20 cellular contexts compared by ENCODE assay signal in the genomic region with DNA sequence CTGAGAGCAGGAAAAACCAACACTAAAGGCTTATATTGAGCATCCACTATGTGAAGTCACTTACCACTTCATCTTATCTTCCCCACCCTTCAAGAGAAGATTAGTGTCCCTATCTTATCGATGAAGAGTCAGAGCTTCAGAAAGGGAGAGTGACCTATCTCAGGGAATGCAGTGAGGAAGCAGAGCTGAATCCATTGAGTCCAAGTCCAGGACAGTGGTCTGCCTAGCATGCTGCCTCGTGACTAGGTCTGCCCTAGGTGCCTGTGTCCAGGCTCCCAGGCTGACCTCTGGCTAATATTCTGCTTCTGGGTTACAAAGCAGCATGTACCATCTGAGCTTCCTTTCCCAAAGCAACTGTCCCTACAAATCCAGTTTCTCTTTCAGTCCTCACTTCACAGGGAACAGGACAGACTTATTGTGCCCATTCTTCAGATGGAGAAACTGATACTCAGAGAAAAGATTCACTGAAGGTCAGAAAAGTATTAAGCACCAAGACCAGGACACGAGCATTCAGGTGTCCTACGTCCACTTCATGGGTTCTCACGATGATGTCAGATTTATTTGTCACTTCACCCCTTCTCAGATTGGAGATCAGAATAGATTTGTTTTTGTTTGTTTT. TPM values are rescaled to one million over a fixed set of nuclear protein-coding genes. Genes with fewer than 3 reads are reported as not detected.
DNase-seq lines count a peak whose midpoint lies in the region; ATAC-seq, FAIRE-seq and TF ChIP-seq lines count a peak whose summit lies in the region.
"Had no signal": no experiment of that assay in that cellular context is flagged by ENCODE, and none has a peak within 500 bp of the region (broad histone marks: within the 10 kb centered on the region; RNA-seq: fewer than 3 reads in every experiment).

No MANE protein-coding gene starts in this region.

- TF ChIP-seq EP300 in H1 (IDR thresholded peaks at IDR 0.05; ENCODE audit: borderline replicate concordance in 1 of 2, low read depth in 2 of 2, low read length in 2 of 2): no peak

- H2BK5ac ChIP-seq in H1 (ENCODE audit: low read depth, low read length) (no peak overlapping the region; the same call in 1 of the 2 replicates), neuronal stem cell (ENCODE audit: low read length) (peak overlapping the region; percentile 1)

- no peaks in the 10 kb centered on the region for H3K27me3 ChIP-seq in BLaER1 treated with 17β-estradiol and CSF1 and Interleukin-3, amounts not matched to agents 10 nM and 100 nM
- H3K27me3 ChIP-seq in H1 (replicated peaks in 1 of 4; ENCODE audit: control insufficient read depth in 3 of 4, extremely low read depth in 1 of 4, insufficient read depth in 3 of 4, low read length in 3 of 4) (peaks cover 6 to 54% (median 29%) of the 10 kb centered on the region in 4 experiments), neuronal stem cell (ENCODE audit: control insufficient read depth in 3 of 3, insufficient read depth in 3 of 3, low read depth in 1 of 3, low read length in 3 of 3) (no peaks in the 10 kb centered on the region)

- H3K23ac ChIP-seq in H1 (ENCODE audit: insufficient read length) (no peak overlapping the region), neuronal stem cell (ENCODE audit: low read depth, low read length, poor library complexity) (no peak overlapping the region)

- H2BK120ac ChIP-seq in H1 (replicated peaks; ENCODE audit: low read depth, low read length) (peak overlapping the region; percentile 30), neuronal stem cell (ENCODE audit: low read depth, low read length) (no peak overlapping the region)

- no peak overlapping the region for H4K5ac ChIP-seq in H1 (ENCODE audit: insufficient read length, low read depth, low read length)

- ATAC-seq in HG02759 (IDR thresholded peaks at IDR 0.05; ENCODE audit: unreplicated experiment): no peak
- ATAC-seq: stimulated activated naive CD8-positive, alpha-beta T cell treated with anti-CD3 and anti-CD28 coated beads, Interleukin-15, Interleukin-2, amounts not matched to agents 100 U/mL and 50 U/mL, for 24 hours had no signal

- WGBS in H1 (ENCODE audit: extremely low coverage in 1 of 2, insufficient coverage in 1 of 2, insufficient read length in 1 of 2, insufficient replicate concordance in 2 of 2, low coverage in 1 of 2, low lambda C conversion rate in 2 of 2, missing lambda C conversion rate in 1 of 2), 2 experiments: 71% methylated on average over 5 of the region's 5 CpGs; no CpG with 5 or more reads in 1 of the 2 experiments
- WGBS in neuronal stem cell (ENCODE audit: extremely low coverage in 2 of 2, insufficient read length in 2 of 2, insufficient replicate concordance in 1 of 2), 2 donors: no CpG with 5 or more reads among the region's 5 CpGs

- H3K14ac ChIP-seq in H1 (ENCODE audit: insufficient read length) (no peak overlapping the region), neuronal stem cell (ENCODE audit: low read length) (no peak overlapping the region)

- H3K4ac ChIP-seq in H1 (replicated peaks; ENCODE audit: insufficient read length, low read depth, low read length) (peak overlapping the region; percentile 1), neuronal stem cell (ENCODE audit: low read length) (no peak overlapping the region)

- H3K4me2 ChIP-seq in BLaER1 treated with 17β-estradiol and CSF1 and Interleukin-3, amounts not matched to agents 10 nM and 100 nM: peak overlapping the region in 10 of 11 experiments; percentile 63 to 91 (median 78); a peak in 14 of 22 replicates
- H3K4me2 ChIP-seq in H1 (ENCODE audit: insufficient read depth in 1 of 2, low read depth in 2 of 2, low read length in 2 of 2): peak overlapping the region; percentile 69 to 87
- H3K4me2 ChIP-seq in neuronal stem cell (ENCODE audit: insufficient read depth, low read length, poor library complexity, severe bottlenecking): no peak overlapping the region

- H3K36me3 ChIP-seq in BLaER1 treated with 17β-estradiol and CSF1 and Interleukin-3, amounts not matched to agents 10 nM and 100 nM: no peaks in the 10 kb centered on the region
- H3K36me3 ChIP-seq in H1 (ENCODE audit: control insufficient read depth in 2 of 4, insufficient read depth in 4 of 4, low read length in 3 of 4): no peaks in the 10 kb centered on the region
- no peaks in the 10 kb centered on the region for H3K36me3 ChIP-seq in neuronal stem cell (replicated peaks in 1 of 2; ENCODE audit: control insufficient read depth in 2 of 2, insufficient read depth in 2 of 2, low read length in 2 of 2)
- H3K36me3 ChIP-seq: adrenal gland, esophagus muscularis mucosa had no signal

- H3K18ac ChIP-seq in H1 (ENCODE audit: extremely low read depth, low read length) (peak overlapping the region; percentile 71), neuronal stem cell (ENCODE audit: low read length) (peak overlapping the region; percentile 89)

- no peak for TF ChIP-seq RAD21 in H1 (IDR thresholded peaks at IDR 0.05 in 1 of 2, conservative IDR thresholded peaks at IDR 0.05 in 1 of 2; ENCODE audit: low read depth in 2 of 2, low read length in 2 of 2)

- no peak overlapping the region for H3K4me3 ChIP-seq in BLaER1 treated with 17β-estradiol and CSF1 and Interleukin-3, amounts not matched to agents 10 nM and 100 nM
- H3K4me3 ChIP-seq in H1 (ENCODE audit: extremely low read depth in 1 of 4, insufficient read depth in 2 of 4, low read depth in 3 of 4, low read length in 4 of 4): peak overlapping the region in 1 of 4 experiments; percentile 49; a peak in 4 of 8 replicates
- no peak overlapping the region for H3K4me3 ChIP-seq in neuronal stem cell (ENCODE audit: low read length in 2 of 2)
- H3K4me3 ChIP-seq: adrenal gland, esophagus muscularis mucosa, lung, skin epidermis had no signal

- H3K56ac ChIP-seq in H1 (replicated peaks; ENCODE audit: insufficient read length, low read depth, low read length): no peak overlapping the region

- POLR2A ChIA-PET in H1 (lab: Charles Lee; ENCODE audit: partially characterized antibody): interaction anchor here (0.7 to 14.7 kb wide), 8 partner anchors 10 to 119 kb away, joined by 3 to 219 read pairs (median 4); a partner anchor contains a TSS

- H4K8ac ChIP-seq in H1 (ENCODE audit: extremely low read depth, insufficient read depth, low read length): no peak overlapping the region
- no peak overlapping the region for H4K8ac ChIP-seq in neuronal stem cell (ENCODE audit: low read depth, low read length)

- H2BK15ac ChIP-seq in H1 (ENCODE audit: low read length): peak overlapping the region; percentile 63; the same call in 1 of the 2 replicates
- H2BK15ac ChIP-seq in neuronal stem cell (ENCODE audit: low read length): no peak overlapping the region

- peaks cover 3% of the 10 kb centered on the region; the same call in 1 of the 2 replicates for H3K23me2 ChIP-seq in H1 (ENCODE audit: low read depth, low read length)

- CTCF ChIA-PET in H1 (lab: Charles Lee; ENCODE audit: partially characterized antibody): interaction anchor here (0.6 to 3.9 kb wide), 10 partner anchors 8 to 438 kb away, joined by 3 to 18 read pairs (median 3); a partner anchor contains a TSS

- peaks cover 0 to 8% (median 0%) of the 10 kb centered on the region in 11 experiments; a peak in 1 of 22 replicates for H3K9me3 ChIP-seq in BLaER1 treated with 17β-estradiol and CSF1 and Interleukin-3, amounts not matched to agents 10 nM and 100 nM (replicated peaks in 1 of 11)
- H3K9me3 ChIP-seq in H1 (ENCODE audit: insufficient read depth in 2 of 2, low read depth in 1 of 2, low read length in 1 of 2): no peaks in the 10 kb centered on the region
- H3K9me3 ChIP-seq in neuronal stem cell (replicated peaks in 1 of 2; ENCODE audit: control insufficient read depth in 2 of 2, insufficient read depth in 1 of 2, low read depth in 1 of 2, low read length in 2 of 2): no peaks in the 10 kb centered on the region
- H3K9me3 ChIP-seq: adrenal gland, esophagus muscularis mucosa had no signal

- DNase-seq in OCI-M1 (lab: John Stamatoyannopoulos, UW): peak; percentile 41
- no peak for DNase-seq in H1 (ENCODE audit: low read depth in 1 of 2, low spot score in 2 of 2)
- no peak for DNase-seq in neuronal stem cell (ENCODE audit: low spot score)
- DNase-seq in ureter (ENCODE audit: low spot score): no peak
- DNase-seq in COR-L47 (lab: John Stamatoyannopoulos, UW): no peak
- no peak for DNase-seq in superior temporal gyrus (ENCODE audit: extremely low spot score)
- DNase-seq: activated CD4-positive, alpha-beta T cell treated with anti-CD3 and anti-CD28 coated beads for 48 hours; activated T-cell treated with anti-CD3 and anti-CD28 coated beads, Interleukin-2, amount 50 U/mL, for 24 hours; adrenal gland; C1 segment of cervical spinal cord; hippocampal formation; NCI-H187; NCI-H524 treated with DMSO at 0.1 percent for 48 hours; stimulated activated naive CD8-positive, alpha-beta T cell treated with anti-CD3 and anti-CD28 coated beads, Interleukin-15, Interleukin-2, amounts not matched to agents 100 U/mL and 50 U/mL, for 24 hours had no signal

- H3K4me1 ChIP-seq in BLaER1 treated with 17β-estradiol and CSF1 and Interleukin-3, amounts not matched to agents 10 nM and 100 nM: peaks cover 51 to 83% (median 59%) of the 10 kb centered on the region in 10 experiments
- peaks cover 38 to 62% (median 48%) of the 10 kb centered on the region in 4 experiments for H3K4me1 ChIP-seq in H1 (replicated peaks in 1 of 4; ENCODE audit: control insufficient read depth in 3 of 4, insufficient read depth in 4 of 4, low read length in 3 of 4)
- peaks cover 51 to 66% of the 10 kb centered on the region in 2 donors for H3K4me1 ChIP-seq in neuronal stem cell (ENCODE audit: control insufficient read depth in 2 of 2, insufficient read depth in 1 of 2, low read depth in 1 of 2, low read length in 2 of 2)
- H3K4me1 ChIP-seq: adrenal gland, esophagus muscularis mucosa had no signal

- H4K20me1 ChIP-seq in BLaER1 treated with 17β-estradiol and CSF1 and Interleukin-3, amounts not matched to agents 10 nM and 100 nM: no peaks in the 10 kb centered on the region
- H4K20me1 ChIP-seq in H1 (replicated peaks in 1 of 2; ENCODE audit: control insufficient read depth in 1 of 2, insufficient read depth in 2 of 2, low read length in 2 of 2): no peaks in the 10 kb centered on the region

- H2BK12ac ChIP-seq in H1 (ENCODE audit: low read depth, low read length) (peak overlapping the region; percentile 40), neuronal stem cell (ENCODE audit: low read length) (no peak overlapping the region)

- H2AFZ ChIP-seq in H1 (ENCODE audit: low read length): no peak overlapping the region
- no peak overlapping the region for H2AFZ ChIP-seq in neuronal stem cell (ENCODE audit: low read length)

- H4K91ac ChIP-seq in H1 (replicated peaks; ENCODE audit: insufficient read length, low read length) (peak overlapping the region; percentile 38), neuronal stem cell (ENCODE audit: low read depth, low read length, poor library complexity) (no peak overlapping the region)

- H3K79me1 ChIP-seq in H1 (ENCODE audit: low read depth, low read length) (no peaks in the 10 kb centered on the region; the same call in 1 of the 2 replicates), neuronal stem cell (ENCODE audit: low read depth, low read length) (no peaks in the 10 kb centered on the region)

- H3K79me2 ChIP-seq in H1 (ENCODE audit: control insufficient read depth in 1 of 2, insufficient read depth in 2 of 2, low read length in 2 of 2): no peaks in the 10 kb centered on the region

- H2BK20ac ChIP-seq in H1 (ENCODE audit: low read length): 0 out of 2 replicates have a peak overlapping the region, but pooled peaks have one; percentile 3

- no peak overlapping the region; a peak in 1 of 22 replicates for H3K9ac ChIP-seq in BLaER1 treated with 17β-estradiol and CSF1 and Interleukin-3, amounts not matched to agents 10 nM and 100 nM
- H3K9ac ChIP-seq in H1 (replicated peaks in 1 of 4; ENCODE audit: extremely low read depth in 1 of 4, low read depth in 3 of 4, low read length in 3 of 4): no peak overlapping the region
- H3K9ac ChIP-seq in neuronal stem cell (ENCODE audit: low read depth, low read length, poor library complexity): no peak overlapping the region

- H2AK5ac ChIP-seq in H1 (ENCODE audit: low read depth, low read length) (peak overlapping the region; percentile 92; the same call in 1 of the 2 replicates), neuronal stem cell (ENCODE audit: low read depth, low read length) (peak overlapping the region; percentile 1)

- FAIRE-seq in H1 (lab: Jason Lieb, UNC): peak; percentile 24
- FAIRE-seq: colon had no signal

- no peak overlapping the region for H3K27ac ChIP-seq in BLaER1 treated with 17β-estradiol and CSF1 and Interleukin-3, amounts not matched to agents 10 nM and 100 nM
- H3K27ac ChIP-seq in H1 (ENCODE audit: low read depth, low read length) (no peak overlapping the region), neuronal stem cell (replicated peaks; ENCODE audit: low read length) (peak overlapping the region; percentile 86)
- H3K27ac ChIP-seq: esophagus muscularis mucosa had no signal

- TF ChIP-seq POLR2A in H1 (IDR thresholded peaks at IDR 0.05; ENCODE audit: control extremely low read depth in 1 of 2, low read depth in 2 of 2, low read length in 2 of 2): no peak

- no peak for TF ChIP-seq CTCF in H1 (IDR thresholded peaks at IDR 0.05; ENCODE audit: control extremely low read depth in 1 of 3, insufficient read depth in 1 of 3, low read depth in 1 of 3, low read length in 3 of 3)

RNA-seq across cellular contexts. Expression of a gene that starts 13.3 kb away (rescaled TPM):
- total RNA-seq in H1 (2021; fragmentation: NEBNext Ultra II Directional; extraction: Animal tissue kit (Norgen Biotek cat#: 25700)): 17.0 and 17.6 TPM in 2 replicates
- 86.7 and 93.6 TPM in 2 replicates for polyA plus RNA-seq in H1 (2011; rRNA removed)
- polyA plus RNA-seq in H1 (2011; cell fraction: cytosol; rRNA removed): 41.3 TPM
- 37.7 TPM for polyA plus RNA-seq in H1 (2011; cell fraction: nucleus; rRNA removed)
- polyA plus RNA-seq in H1 (2012, experiment 1 of 2): 21.7 to 33.8 TPM (median 32.4 TPM) in 4 replicates
- 30.9 TPM for polyA plus RNA-seq in H1 (2012, experiment 2 of 2)
- polyA plus RNA-seq in H1 (2013, experiment 1 of 2): 12.3 TPM
- polyA plus RNA-seq in H1 (2013, experiment 2 of 2): 12.0 TPM
- 22.5 and 38.9 TPM in 2 replicates for polyA minus RNA-seq in H1 (2011; rRNA and poly(A)+ RNA removed)
- polyA minus RNA-seq in H1 (2011; cell fraction: cytosol; rRNA and poly(A)+ RNA removed): 37.7 TPM
- polyA minus RNA-seq in H1 (2011; cell fraction: nucleus; rRNA and poly(A)+ RNA removed): 23.6 TPM
- 181 TPM for polyA plus RNA-seq in neuronal stem cell (2013, experiment 1 of 2)
- polyA plus RNA-seq in neuronal stem cell (2013, experiment 2 of 2): 177 TPM
- total RNA-seq in ureter: 3.9 TPM

RNA-seq across cellular contexts. Expression of a gene that starts 40.8 kb away (rescaled TPM):
- 51.5 and 58.1 TPM in 2 replicates for total RNA-seq in H1 (2021; fragmentation: NEBNext Ultra II Directional; extraction: Animal tissue kit (Norgen Biotek cat#: 25700))
- polyA plus RNA-seq in H1 (2011; rRNA removed): 20.5 and 21.6 TPM in 2 replicates
- 18.4 TPM for polyA plus RNA-seq in H1 (2011; cell fraction: cytosol; rRNA removed)
- polyA plus RNA-seq in H1 (2011; cell fraction: nucleus; rRNA removed): 35.3 TPM
- polyA plus RNA-seq in H1 (2012, experiment 1 of 2): 23.8 to 31.5 TPM (median 26.7 TPM) in 4 replicates
- 3.3 TPM for polyA plus RNA-seq in H1 (2012, experiment 2 of 2)
- polyA plus RNA-seq in H1 (2013, experiment 1 of 2): 27.9 TPM
- polyA plus RNA-seq in H1 (2013, experiment 2 of 2): 27.4 TPM
- polyA minus RNA-seq in H1 (2011; rRNA and poly(A)+ RNA removed): 32.5 and 32.9 TPM in 2 replicates
- polyA minus RNA-seq in H1 (2011; cell fraction: cytosol; rRNA and poly(A)+ RNA removed): 24.1 TPM
- polyA minus RNA-seq in H1 (2011; cell fraction: nucleus; rRNA and poly(A)+ RNA removed): 47.5 TPM
- polyA plus RNA-seq in neuronal stem cell (2013, experiment 1 of 2): 22.8 TPM
- 23.3 TPM for polyA plus RNA-seq in neuronal stem cell (2013, experiment 2 of 2)
- 66.5 TPM for total RNA-seq in ureter
